8 cellular contexts compared by ENCODE assay signal in the genomic region with DNA sequence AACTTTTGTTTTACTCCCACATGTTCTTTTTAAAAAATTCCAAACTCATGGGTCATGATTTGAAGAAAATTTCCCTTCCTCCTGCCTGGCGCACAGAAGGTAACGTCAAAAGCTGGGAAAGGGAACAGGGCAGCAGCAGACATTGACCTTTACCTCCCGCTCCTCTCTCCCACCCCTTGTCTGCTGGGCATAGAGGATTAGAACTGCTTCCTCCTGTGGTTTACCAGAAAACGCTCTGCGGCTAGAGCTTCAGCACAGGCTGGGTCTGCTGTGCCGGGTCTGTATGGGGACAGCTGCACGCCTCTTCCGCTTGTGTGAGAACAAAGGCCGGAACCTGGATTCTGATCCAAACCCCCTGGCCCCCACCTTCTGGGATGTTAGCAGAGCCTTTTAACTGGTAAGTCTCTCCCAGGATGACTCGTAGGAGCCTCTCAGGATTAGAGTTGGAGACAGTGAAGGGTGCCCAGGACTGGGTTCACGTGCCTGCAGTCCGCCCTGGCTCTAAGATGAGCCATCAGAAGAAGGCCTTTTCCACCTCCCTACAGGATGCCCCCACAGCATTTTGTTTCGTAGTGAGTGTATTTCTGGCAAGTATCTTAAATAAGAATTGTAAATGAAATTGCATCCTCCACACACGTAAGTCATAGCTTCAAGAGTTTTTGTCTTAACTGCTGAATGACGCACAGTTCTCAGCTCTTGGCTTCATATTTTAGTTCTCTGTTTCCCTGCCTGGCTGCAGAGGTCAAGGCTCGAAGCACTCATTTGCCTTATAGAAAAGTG. TPM values are rescaled to one million over a fixed set of nuclear protein-coding genes. Genes with fewer than 3 reads are reported as not detected.
DNase-seq lines count a peak whose midpoint lies in the region; ATAC-seq and TF ChIP-seq lines count a peak whose summit lies in the region.

No MANE protein-coding gene starts in this region.

- no peak for TF ChIP-seq CTCF in breast epithelium (IDR thresholded peaks at IDR 0.05)

- DNase-seq in HCEC 1CT: peak; percentile 88
- DNase-seq in breast epithelium (ENCODE audit: low spot score in 2 of 2): peak in 1 of 2 donors; percentile 62
- peak; percentile 14 for DNase-seq in stimulated activated naive CD4-positive, alpha-beta T cell treated with Interleukin-2 at 50 U/mL for 16 hours (lab: John Stamatoyannopoulos, UW)
- no peak for DNase-seq in DMS 273 (lab: John Stamatoyannopoulos, UW; ENCODE audit: unreplicated experiment)
- no peak for DNase-seq in DMS153 treated with DMSO at 0.1 percent for 48 hours (lab: John Stamatoyannopoulos, UW; ENCODE audit: unreplicated experiment)

- peaks cover 54% of the 10 kb centered on the region for H3K4me1 Mint-ChIP-seq in T-helper 1 cell treated with Interleukin-12 subunit alpha and Interleukin-12 subunit beta and Interleukin-4 antibody, amounts not matched to agents 30 μg/mL and 1 μg/mL, for 36 hours (ENCODE audit: low read depth)

- TF ChIP-seq POLR2A in breast epithelium (IDR thresholded peaks at IDR 0.05): no peak

- intact Hi-C loops in breast epithelium (cut with DNase I; ENCODE audit: low total_unique reads): no loop called here

- H3K27ac Mint-ChIP-seq in T-helper 1 cell treated with Interleukin-12 subunit alpha and Interleukin-12 subunit beta and Interleukin-4 antibody, amounts not matched to agents 30 μg/mL and 1 μg/mL, for 36 hours: peak overlapping the region; percentile 80

- H3K4me3 Mint-ChIP-seq in T-helper 1 cell treated with Interleukin-12 subunit alpha and Interleukin-12 subunit beta and Interleukin-4 antibody, amounts not matched to agents 30 μg/mL and 1 μg/mL, for 36 hours: peak overlapping the region; percentile 63

- WGBS in mesodermal cell (ENCODE audit: insufficient coverage in 2 of 2), 2 experiments: 83 to 87% methylated on average over 11 to 12 of the region's 16 CpGs

- H3K9me3 Mint-ChIP-seq in T-helper 1 cell treated with Interleukin-12 subunit alpha and Interleukin-12 subunit beta and Interleukin-4 antibody, amounts not matched to agents 30 μg/mL and 1 μg/mL, for 36 hours: no peaks in the 10 kb centered on the region

- no peaks in the 10 kb centered on the region for H3K9me3 ChIP-seq in breast epithelium
- no peaks in the 10 kb centered on the region for H3K9me3 ChIP-seq in mesodermal cell (ENCODE audit: control insufficient read depth, low read length)

- H3K36me3 Mint-ChIP-seq in T-helper 1 cell treated with Interleukin-12 subunit alpha and Interleukin-12 subunit beta and Interleukin-4 antibody, amounts not matched to agents 30 μg/mL and 1 μg/mL, for 36 hours (ENCODE audit: low read depth): peaks cover 19% of the 10 kb centered on the region

- peaks cover 4% of the 10 kb centered on the region for H3K27me3 Mint-ChIP-seq in T-helper 1 cell treated with Interleukin-12 subunit alpha and Interleukin-12 subunit beta and Interleukin-4 antibody, amounts not matched to agents 30 μg/mL and 1 μg/mL, for 36 hours (ENCODE audit: low read depth)

- H3K4me1 ChIP-seq in breast epithelium (peaks cover 3 to 40% of the 10 kb centered on the region in 2 donors), mesodermal cell (ENCODE audit: control insufficient read depth, insufficient read depth, low read length, poor library complexity, severe bottlenecking) (peaks cover 19% of the 10 kb centered on the region)

- peak overlapping the region in 2 of 3 donors; percentile 21 to 46 for H3K4me3 ChIP-seq in breast epithelium
- no peak overlapping the region for H3K4me3 ChIP-seq in mesodermal cell (ENCODE audit: extremely low read depth, insufficient read depth, low read length, poor library complexity, severe bottlenecking)

- H3K27ac ChIP-seq in breast epithelium: peak overlapping the region; percentile 78 to 90
- H3K27ac ChIP-seq in mesodermal cell (ENCODE audit: low read depth, low read length, severe bottlenecking): peak overlapping the region; percentile 11

- ATAC-seq in GM19023 (IDR thresholded peaks at IDR 0.05; ENCODE audit: unreplicated experiment): no peak

- no peaks in the 10 kb centered on the region for H3K27me3 ChIP-seq in breast epithelium

- no peaks in the 10 kb centered on the region for H3K36me3 ChIP-seq in breast epithelium
- H3K36me3 ChIP-seq in mesodermal cell (ENCODE audit: control insufficient read depth, insufficient read depth, low read length): no peaks in the 10 kb centered on the region

RNA-seq across cellular contexts. Expression of a gene that starts 5.2 kb away (rescaled TPM):
- total RNA-seq in breast epithelium: 10 to 100 TPM; 46.4 to 77.4 (median 49.5) TPM
- polyA plus RNA-seq in mesodermal cell (2013, experiment 1 of 2): 15.0 TPM
- polyA plus RNA-seq in mesodermal cell (2013, experiment 2 of 2): 13.4 TPM

RNA-seq across cellular contexts. Expression of a gene that starts 52.9 kb away (rescaled TPM):
- total RNA-seq in breast epithelium: 10 to 100 TPM; 30.6 to 52.5 (median 34.4) TPM
- 17.3 TPM for polyA plus RNA-seq in mesodermal cell (2013, experiment 1 of 2)
- polyA plus RNA-seq in mesodermal cell (2013, experiment 2 of 2): 14.6 TPM

Comparison
In these comparisons a context has a peak if more than half of its experiments do, and no peak if none do; other contexts are left out.
1. DNase-seq: peak in HCEC 1CT (single experiment) and stimulated activated naive CD4-positive, alpha-beta T cell treated with Interleukin-2 at 50 U/mL for 16 hours (single experiment); none in DMS 273 (single experiment) and DMS153 treated with DMSO at 0.1 percent for 48 hours (single experiment).